ENCODE assay signal across 8 cellular contexts in the genomic region with DNA sequence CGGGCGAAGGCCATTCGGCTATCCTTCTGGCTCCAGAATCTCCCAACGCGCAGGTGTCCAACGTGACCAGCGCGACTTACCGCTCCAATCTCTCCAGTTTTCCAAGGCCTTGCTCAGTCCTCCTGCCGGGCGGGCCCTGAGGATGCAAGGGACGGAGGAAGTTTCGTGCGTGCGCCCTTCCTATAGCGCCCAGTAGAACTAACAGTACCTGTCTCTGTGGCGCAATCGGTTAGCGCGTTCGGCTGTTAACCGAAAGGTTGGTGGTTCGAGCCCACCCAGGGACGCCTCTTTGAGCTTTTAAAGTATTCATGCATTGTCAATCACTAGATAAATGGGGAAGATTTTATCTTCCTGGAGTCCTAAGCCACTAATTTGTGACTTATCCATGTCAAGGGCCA. TPM values are rescaled to one million over a fixed set of nuclear protein-coding genes. Genes with fewer than 3 reads are reported as not detected.
DNase-seq lines count a peak whose midpoint lies in the region; ATAC-seq, FAIRE-seq and TF ChIP-seq lines count a peak whose summit lies in the region.
"Not testable (repeated sequence)": the region's sequence is repeated elsewhere in the genome, so short reads cannot be mapped to it uniquely, and the experiment has no call there.

No MANE protein-coding gene starts in this region.

- not testable (repeated sequence) for TF ChIP-seq EP300 in H1 (IDR thresholded peaks at IDR 0.05; ENCODE audit: borderline replicate concordance in 1 of 2, low read depth in 2 of 2, low read length in 2 of 2)

- intact Hi-C loops in CD8-positive, alpha-beta T cell (cut with DNase I, micrococcal nuclease); IMR-90 (cut with micrococcal nuclease); posterior cingulate gyrus (cut with DNase I): not testable (repeated sequence)

- not testable (repeated sequence) for BruUV-seq in IMR-90 (replicated peaks; lab: Mats Ljungman, UMichigan)

- peak; percentile 50 to 86 (median 67) for DNase-seq in CD8-positive, alpha-beta T cell
- peak; percentile 76 for DNase-seq in IMR-90
- DNase-seq in T-helper 17 cell: peak; percentile 32 to 62 (median 54)
- peak; percentile 51 for DNase-seq in activated gamma-delta T cell treated with Interleukin-2 at 50 U/mL for 16 hours
- DNase-seq in H1 (ENCODE audit: low read depth in 1 of 2, low spot score in 2 of 2): peak; percentile 65 to 95
- peak; percentile 54 for DNase-seq in keratinocyte (ENCODE audit: low read depth, low spot score)
- DNase-seq in posterior cingulate gyrus: peak; percentile 10 to 93 (median 54)
- peak; percentile 49 to 86 for DNase-seq in stimulated activated effector memory CD8-positive, alpha-beta T cell treated with anti-CD3 and anti-CD28 coated beads, Interleukin-12 subunit alpha, Interleukin-12 subunit beta, amount 100 ng/mL, for 72 hours (ENCODE audit: low spot score in 2 of 2)

- not testable (repeated sequence) for H3K27me3 Mint-ChIP-seq in CD8-positive, alpha-beta T cell (ENCODE audit: low read depth); T-helper 17 cell

- H3K4me2 ChIP-seq in IMR-90 (ENCODE audit: low read depth, low read length) (0 out of 2 replicates have a peak overlapping the region, but pooled peaks have one; percentile 12), H1 (ENCODE audit: insufficient read depth in 1 of 2, low read depth in 2 of 2, low read length in 2 of 2) (peak overlapping the region in 1 of 2 experiments; percentile 33; a peak in 1 of 4 replicates)
- not testable (repeated sequence) for H3K4me2 ChIP-seq in keratinocyte (ENCODE audit: control insufficient read depth, extremely low read depth, insufficient read depth, low read depth, low read length)

- WGBS in IMR-90 (ENCODE audit: extremely low coverage in 2 of 2, insufficient read length in 1 of 2), 2 experiments: no CpG with 5 or more reads among the region's 24 CpGs
- WGBS in H1 (ENCODE audit: extremely low coverage in 1 of 2, insufficient coverage in 1 of 2, insufficient read length in 1 of 2, insufficient replicate concordance in 2 of 2, low coverage in 1 of 2, low lambda C conversion rate in 2 of 2, missing lambda C conversion rate in 1 of 2), 2 experiments: 4% methylated on average over 19 of the region's 24 CpGs; no CpG with 5 or more reads in 1 of the 2 experiments

- H3K36me3 ChIP-seq in CD8-positive, alpha-beta T cell (ENCODE audit: insufficient read depth, low read length); IMR-90 (ENCODE audit: control insufficient read depth, insufficient read depth, low read length); H1 (ENCODE audit: control insufficient read depth in 2 of 4, insufficient read depth in 4 of 4, low read length in 3 of 4); keratinocyte (ENCODE audit: control insufficient read depth in 2 of 2, extremely low read depth in 1 of 2, insufficient read depth in 2 of 2, low read length in 2 of 2): not testable (repeated sequence)

- not testable (repeated sequence) for H3K79me2 ChIP-seq in H1 (ENCODE audit: control insufficient read depth in 1 of 2, insufficient read depth in 2 of 2, low read length in 2 of 2); keratinocyte (ENCODE audit: control insufficient read depth, insufficient read depth, low read length)

- TF ChIP-seq RAD21 in IMR-90 (IDR thresholded peaks at IDR 0.05; ENCODE audit: low read length); H1 (IDR thresholded peaks at IDR 0.05 in 1 of 2, conservative IDR thresholded peaks at IDR 0.05 in 1 of 2; ENCODE audit: low read depth in 2 of 2, low read length in 2 of 2): not testable (repeated sequence)

- not testable (repeated sequence) for H2BK12ac ChIP-seq in H1 (ENCODE audit: low read depth, low read length)

- H2BK15ac ChIP-seq in IMR-90 (ENCODE audit: low read depth, low read length); H1 (ENCODE audit: low read length): not testable (repeated sequence)

- not testable (repeated sequence) for H3K27me3 ChIP-seq in CD8-positive, alpha-beta T cell (ENCODE audit: insufficient read depth, low read length); IMR-90 (ENCODE audit: control insufficient read depth, insufficient read depth, low read length); H1 (replicated peaks in 1 of 4; ENCODE audit: control insufficient read depth in 3 of 4, extremely low read depth in 1 of 4, insufficient read depth in 3 of 4, low read length in 3 of 4); keratinocyte (ENCODE audit: control insufficient read depth, extremely low read depth, insufficient read depth, low read length)

- H3K9me3 ChIP-seq in CD8-positive, alpha-beta T cell (ENCODE audit: low read length); IMR-90 (ENCODE audit: control insufficient read depth, insufficient read depth, low read length); T-helper 17 cell (ENCODE audit: control insufficient read depth, low read length, poor library complexity, severe bottlenecking); H1 (ENCODE audit: insufficient read depth in 2 of 2, low read depth in 1 of 2, low read length in 1 of 2); keratinocyte (ENCODE audit: control insufficient read depth, low read depth, low read length): not testable (repeated sequence)

- H3K56ac ChIP-seq in IMR-90 (ENCODE audit: extremely low read depth, insufficient read depth, low read length); H1 (replicated peaks; ENCODE audit: insufficient read length, low read depth, low read length): not testable (repeated sequence)

- H3K27ac ChIP-seq in CD8-positive, alpha-beta T cell (ENCODE audit: low read depth, low read length): peak overlapping the region; percentile 48
- not testable (repeated sequence) for H3K27ac ChIP-seq in IMR-90 (ENCODE audit: insufficient read depth, low read length); H1 (ENCODE audit: low read depth, low read length); keratinocyte (ENCODE audit: control insufficient read depth, insufficient read depth, low read length)

- not testable (repeated sequence) for H2BK20ac ChIP-seq in IMR-90 (ENCODE audit: low read depth, low read length); H1 (ENCODE audit: low read length)

- not testable (repeated sequence) for H2AK5ac ChIP-seq in IMR-90 (ENCODE audit: low read depth, low read length); H1 (ENCODE audit: low read depth, low read length)

- H3K27ac Mint-ChIP-seq in CD8-positive, alpha-beta T cell: peak overlapping the region; percentile 96
- H3K27ac Mint-ChIP-seq in T-helper 17 cell: peak overlapping the region; percentile 91
- peak overlapping the region; percentile 96 for H3K27ac Mint-ChIP-seq in stimulated activated effector memory CD8-positive, alpha-beta T cell treated with anti-CD3 and anti-CD28 coated beads, Interleukin-12 subunit alpha, Interleukin-12 subunit beta, amount 100 ng/mL, for 72 hours

- H3K4ac ChIP-seq in IMR-90 (ENCODE audit: low read depth, low read length); H1 (replicated peaks; ENCODE audit: insufficient read length, low read depth, low read length): not testable (repeated sequence)

- not testable (repeated sequence) for FAIRE-seq in H1 (lab: Jason Lieb, UNC); keratinocyte (lab: Jason Lieb, UNC)

- H2BK5ac ChIP-seq in IMR-90 (ENCODE audit: low read depth, low read length, poor library complexity, severe bottlenecking); H1 (ENCODE audit: low read depth, low read length): not testable (repeated sequence)

- not testable (repeated sequence) for H3K9me1 ChIP-seq in IMR-90 (ENCODE audit: insufficient read depth, low read length); keratinocyte (ENCODE audit: control insufficient read depth, extremely low read depth, insufficient read depth, low read length)

- in situ Hi-C loops in IMR-90 (cut with MboI; ENCODE audit: low sequenced_read_pairs): not testable (repeated sequence)

- H3K4me1 ChIP-seq in CD8-positive, alpha-beta T cell (ENCODE audit: insufficient read depth, low read length); IMR-90 (ENCODE audit: control insufficient read depth, insufficient read depth, low read length); H1 (replicated peaks in 1 of 4; ENCODE audit: control insufficient read depth in 3 of 4, insufficient read depth in 4 of 4, low read length in 3 of 4); keratinocyte (ENCODE audit: control insufficient read depth, extremely low read depth, insufficient read depth, low read length): not testable (repeated sequence)

- dilution Hi-C loops in IMR-90 (cut with HindIII; ENCODE audit: low sequenced_read_pairs, unreplicated experiment); keratinocyte (cut with MboI; ENCODE audit: extremely low pct_ligation_motif_present, low sequenced_read_pairs): not testable (repeated sequence)

- H3K9ac ChIP-seq in IMR-90 (ENCODE audit: low read depth, low read length); H1 (replicated peaks in 1 of 4; ENCODE audit: extremely low read depth in 1 of 4, low read depth in 3 of 4, low read length in 3 of 4); keratinocyte (ENCODE audit: control insufficient read depth, extremely low read depth, insufficient read depth, low read length): not testable (repeated sequence)

- not testable (repeated sequence) for H3K23ac ChIP-seq in IMR-90 (ENCODE audit: low read depth, low read length); H1 (ENCODE audit: insufficient read length)

- H2AFZ ChIP-seq in IMR-90 (replicated peaks; ENCODE audit: low read length, poor library complexity); H1 (ENCODE audit: low read length); keratinocyte (ENCODE audit: control insufficient read depth, low read length): not testable (repeated sequence)

- ATAC-seq in CD8-positive, alpha-beta T cell; IMR-90 (ENCODE audit: low read depth); T-helper 17 cell; stimulated activated effector memory CD8-positive, alpha-beta T cell treated with anti-CD3 and anti-CD28 coated beads, Interleukin-12 subunit alpha, Interleukin-12 subunit beta, amount 100 ng/mL, for 72 hours: not testable (repeated sequence)

- peak overlapping the region; percentile 92 for H3K4me3 Mint-ChIP-seq in CD8-positive, alpha-beta T cell
- peak overlapping the region; percentile 86 for H3K4me3 Mint-ChIP-seq in T-helper 17 cell
- peak overlapping the region; percentile 74 for H3K4me3 Mint-ChIP-seq in stimulated activated effector memory CD8-positive, alpha-beta T cell treated with anti-CD3 and anti-CD28 coated beads, Interleukin-12 subunit alpha, Interleukin-12 subunit beta, amount 100 ng/mL, for 72 hours

- TF ChIP-seq CTCF in CD8-positive, alpha-beta T cell (IDR thresholded peaks at IDR 0.05); IMR-90 (conservative IDR thresholded peaks at IDR 0.05; ENCODE audit: low read depth, low read length); H1 (IDR thresholded peaks at IDR 0.05; ENCODE audit: control extremely low read depth in 1 of 3, insufficient read depth in 1 of 3, low read depth in 1 of 3, low read length in 3 of 3): not testable (repeated sequence)
- peak in 1 of 3 experiments; percentile 11 for TF ChIP-seq CTCF in keratinocyte (optimal IDR thresholded peaks at IDR 0.05 in 1 of 3, IDR thresholded peaks at IDR 0.05 in 1 of 3, conservative IDR thresholded peaks at IDR 0.05 in 1 of 3; ENCODE audit: extremely low read depth in 1 of 3, insufficient read depth in 2 of 3, low read length in 3 of 3)

- not testable (repeated sequence) for H3K36me3 Mint-ChIP-seq in CD8-positive, alpha-beta T cell; T-helper 17 cell (ENCODE audit: low read depth); stimulated activated effector memory CD8-positive, alpha-beta T cell treated with anti-CD3 and anti-CD28 coated beads, Interleukin-12 subunit alpha, Interleukin-12 subunit beta, amount 100 ng/mL, for 72 hours

- H2AK9ac ChIP-seq in IMR-90 (replicated peaks; ENCODE audit: low read depth, low read length, poor library complexity): not testable (repeated sequence)

- H3K79me1 ChIP-seq in IMR-90 (ENCODE audit: low read depth in 1 of 2, low read length in 2 of 2); H1 (ENCODE audit: low read depth, low read length): not testable (repeated sequence)

- CTCF ChIA-PET in CD8-positive, alpha-beta T cell (lab: Charles Lee); IMR-90 (lab: Yijun Ruan, JAX); H1 (lab: Charles Lee; ENCODE audit: partially characterized antibody): not testable (repeated sequence)

- POLR2A ChIA-PET in CD8-positive, alpha-beta T cell (lab: Charles Lee); IMR-90 (lab: Charles Lee; ENCODE audit: unreplicated experiment); H1 (lab: Charles Lee; ENCODE audit: partially characterized antibody): not testable (repeated sequence)

- H4K91ac ChIP-seq in IMR-90 (ENCODE audit: insufficient read depth, low read depth, low read length); H1 (replicated peaks; ENCODE audit: insufficient read length, low read length): not testable (repeated sequence)

- peak overlapping the region; percentile 39 for H3K4me3 ChIP-seq in CD8-positive, alpha-beta T cell (ENCODE audit: low read depth, low read length)
- H3K4me3 ChIP-seq in IMR-90 (ENCODE audit: insufficient read depth, low read depth, low read length): peak overlapping the region; percentile 48
- peak overlapping the region; percentile 21 to 59 (median 28); a peak in 7 of 8 replicates for H3K4me3 ChIP-seq in H1 (ENCODE audit: extremely low read depth in 1 of 4, insufficient read depth in 2 of 4, low read depth in 3 of 4, low read length in 4 of 4)
- H3K4me3 ChIP-seq in keratinocyte (ENCODE audit: control insufficient read depth in 2 of 3, extremely low read depth in 1 of 3, insufficient read depth in 2 of 3, low read depth in 1 of 3, low read length in 3 of 3): peak overlapping the region in 2 of 3 experiments; percentile 34 to 36

- not testable (repeated sequence) for H3K23me2 ChIP-seq in H1 (ENCODE audit: low read depth, low read length)

- not testable (repeated sequence) for H3K14ac ChIP-seq in IMR-90 (replicated peaks; ENCODE audit: low read depth, low read length); H1 (ENCODE audit: insufficient read length)

- H3K9me3 Mint-ChIP-seq in CD8-positive, alpha-beta T cell; stimulated activated effector memory CD8-positive, alpha-beta T cell treated with anti-CD3 and anti-CD28 coated beads, Interleukin-12 subunit alpha, Interleukin-12 subunit beta, amount 100 ng/mL, for 72 hours: not testable (repeated sequence)

- H2BK120ac ChIP-seq in IMR-90 (ENCODE audit: low read depth, low read length); H1 (replicated peaks; ENCODE audit: low read depth, low read length): not testable (repeated sequence)

- H3K4me1 Mint-ChIP-seq in CD8-positive, alpha-beta T cell (ENCODE audit: low read depth); T-helper 17 cell: not testable (repeated sequence)
- peaks cover 11% of the 10 kb centered on the region for H3K4me1 Mint-ChIP-seq in stimulated activated effector memory CD8-positive, alpha-beta T cell treated with anti-CD3 and anti-CD28 coated beads, Interleukin-12 subunit alpha, Interleukin-12 subunit beta, amount 100 ng/mL, for 72 hours

- not testable (repeated sequence) for H4K20me1 ChIP-seq in IMR-90 (ENCODE audit: insufficient read depth, low read length); H1 (replicated peaks in 1 of 2; ENCODE audit: control insufficient read depth in 1 of 2, insufficient read depth in 2 of 2, low read length in 2 of 2); keratinocyte (ENCODE audit: control insufficient read depth, extremely low read depth, insufficient read depth, low read length)

- not testable (repeated sequence) for TF ChIP-seq POLR2A in IMR-90 (IDR thresholded peaks at IDR 0.05; ENCODE audit: low read depth, low read length); H1 (IDR thresholded peaks at IDR 0.05; ENCODE audit: control extremely low read depth in 1 of 2, low read depth in 2 of 2, low read length in 2 of 2)

- not testable (repeated sequence) for H4K5ac ChIP-seq in IMR-90 (ENCODE audit: low read depth, low read length); H1 (ENCODE audit: insufficient read length, low read depth, low read length)

- not testable (repeated sequence) for H4K8ac ChIP-seq in IMR-90 (ENCODE audit: low read depth in 2 of 2, low read length in 2 of 2); H1 (ENCODE audit: extremely low read depth, insufficient read depth, low read length)

- H3K18ac ChIP-seq in IMR-90 (ENCODE audit: low read depth, low read length); H1 (ENCODE audit: extremely low read depth, low read length): not testable (repeated sequence)

RNA-seq across cellular contexts. Expression of a gene that starts 45.6 kb away (rescaled TPM):
- not detected for total RNA-seq in CD8-positive, alpha-beta T cell
- total RNA-seq in IMR-90 (2012; rRNA removed) (not detected in 2 replicates), T-helper 17 cell (not detected)
- polyA plus RNA-seq in IMR-90 (2012; rRNA removed) (not detected in 2 replicates), H1 (2011; rRNA removed) (not detected in 2 replicates), keratinocyte (not detected in 3 replicates)
- not detected in 2 replicates for polyA plus RNA-seq in IMR-90 (2012; cell fraction: cytosol; rRNA removed)
- polyA plus RNA-seq in IMR-90 (2012; cell fraction: nucleus; rRNA removed; ENCODE audit: low replicate concordance): not detected in 2 replicates
- total RNA-seq in H1 (2021; fragmentation: NEBNext Ultra II Directional; extraction: Animal tissue kit (Norgen Biotek cat#: 25700)): not detected in 2 replicates
- polyA plus RNA-seq in H1 (2011; cell fraction: cytosol; rRNA removed): not detected
- not detected for polyA plus RNA-seq in H1 (2011; cell fraction: nucleus; rRNA removed)
- not detected in 4 replicates for polyA plus RNA-seq in H1 (2012, experiment 1 of 2)
- polyA plus RNA-seq in H1 (2012, experiment 2 of 2): not detected
- not detected for polyA plus RNA-seq in H1 (2013, experiment 1 of 2)
- polyA plus RNA-seq in H1 (2013, experiment 2 of 2): not detected
- not detected in 2 replicates for polyA minus RNA-seq in H1 (2011; rRNA and poly(A)+ RNA removed)
- not detected for polyA minus RNA-seq in H1 (2011; cell fraction: cytosol; rRNA and poly(A)+ RNA removed)
- not detected for polyA minus RNA-seq in H1 (2011; cell fraction: nucleus; rRNA and poly(A)+ RNA removed)
- not detected for polyA plus RNA-seq in keratinocyte (2011; ENCODE audit: low read depth)
- not detected in 2 replicates for polyA plus RNA-seq in keratinocyte (2011; cell fraction: cytosol; rRNA removed)
- polyA plus RNA-seq in keratinocyte (2011; cell fraction: nucleus; rRNA removed): not detected in 2 replicates
- not detected in 2 replicates for polyA plus RNA-seq in keratinocyte (2012; ENCODE audit: low replicate concordance)
- not detected in 3 replicates for polyA minus RNA-seq in keratinocyte
- polyA minus RNA-seq in keratinocyte (2011; cell fraction: cytosol; rRNA and poly(A)+ RNA removed): not detected
- polyA minus RNA-seq in keratinocyte (2011; cell fraction: nucleus; rRNA and poly(A)+ RNA removed): not detected in 2 replicates
